9 cellular contexts compared by ENCODE assay signal in the genomic region with DNA sequence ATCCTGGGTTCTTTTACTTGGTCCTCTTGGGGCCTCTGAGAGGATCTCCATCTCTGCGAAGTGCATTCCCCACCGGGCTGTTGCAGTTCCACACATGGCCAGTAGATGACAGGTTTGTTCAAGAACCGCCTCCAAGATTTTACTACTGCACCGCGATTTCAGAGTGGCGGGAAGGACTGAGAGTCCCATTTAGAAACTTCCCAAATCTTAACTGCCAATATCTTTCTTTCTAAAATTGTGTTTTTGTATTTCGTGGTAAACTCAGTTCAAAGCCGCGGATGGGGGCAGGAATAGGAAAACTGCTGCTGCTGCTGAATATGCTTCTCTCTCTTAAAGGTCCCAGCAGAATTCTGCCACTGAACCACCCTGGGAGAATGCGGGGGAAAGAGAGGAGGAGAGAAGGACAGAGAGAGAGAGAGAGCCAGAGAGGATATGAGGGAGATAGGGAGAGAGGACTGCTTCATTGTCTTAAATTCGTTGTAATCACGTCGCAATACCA. TPM values are rescaled to one million over a fixed set of nuclear protein-coding genes. Genes with fewer than 3 reads are reported as not detected.
A peak's percentile ranks its signal among the peaks of the same experiment; 100 is the strongest.
DNase-seq lines count a peak whose midpoint lies in the region; ATAC-seq, FAIRE-seq and TF ChIP-seq lines count a peak whose summit lies in the region.
"Had no signal": no experiment of that assay in that cellular context is flagged by ENCODE, and none has a peak within 500 bp of the region (broad histone marks: within the 10 kb centered on the region; RNA-seq: fewer than 3 reads in every experiment).

No MANE protein-coding gene starts in this region.

- ATAC-seq in GM12878 = peak; percentile 86
- ATAC-seq in HG02571 (IDR thresholded peaks at IDR 0.05; ENCODE audit: unreplicated experiment) = no peak
- no peak for ATAC-seq in GM21717 (IDR thresholded peaks at IDR 0.05; ENCODE audit: unreplicated experiment)

- SMC1A ChIA-PET in GM12878 (lab: Charles Lee; ENCODE audit: uncharacterized antibody, unreplicated experiment) = interaction anchor here (0.7 to 6.5 kb wide), 11 partner anchors 10 to 453 kb away, joined by 3 to 99 read pairs (median 30); no protein-coding TSS in a partner anchor

- in situ Hi-C loops in GM12878 (cut with MboI) = no loop called here

- H3K4me3 ChIP-seq in GM12864 (ENCODE audit: low read depth, low read length) (peak overlapping the region; percentile 14; the same call in 1 of the 2 replicates), GM12878 (no peak overlapping the region)

- BruUV-seq in GM12878 (replicated peaks; lab: Mats Ljungman, UMichigan) = no TSS peak

- TF ChIP-seq CTCF in GM12864 (IDR thresholded peaks at IDR 0.05; ENCODE audit: low read depth, low read length, missing control alignments) (peak; percentile 98), GM12878 (IDR thresholded peaks at IDR 0.05 in 2 of 3, conservative IDR thresholded peaks at IDR 0.05 in 1 of 3; ENCODE audit: control insufficient read depth in 2 of 3, extremely low read depth in 1 of 3, insufficient read depth in 1 of 3, low read depth in 3 of 3, low read length in 3 of 3) (peak; percentile 89 to 98 (median 98))

- FAIRE-seq in TTC549 (lab: Jason Lieb, UNC) = peak; percentile 55
- FAIRE-seq in GM12878 (lab: Jason Lieb, UNC) = peak; percentile 52

- peak overlapping the region; percentile 76 for H3K4me2 ChIP-seq in GM12878 (ENCODE audit: control insufficient read depth, insufficient read depth)

- H3K27me3 ChIP-seq in GM12878 (replicated peaks in 1 of 2; ENCODE audit: control insufficient read depth in 2 of 2, insufficient read depth in 2 of 2, low read length in 1 of 2) = peaks cover 0 to 1% of the 10 kb centered on the region in 2 experiments; a peak in 2 of 4 replicates

- no peaks in the 10 kb centered on the region for H3K9me3 ChIP-seq in GM12878 (replicated peaks; ENCODE audit: control insufficient read depth, insufficient read depth, low read length)

- no peak overlapping the region for H3K9ac ChIP-seq in GM12878 (ENCODE audit: control insufficient read depth, insufficient read depth, low read length)

- RAD21 ChIA-PET in GM12878 (lab: Charles Lee; ENCODE audit: unreplicated experiment) = interaction anchor here (1.0 to 7.5 kb wide), 8 partner anchors 17 to 453 kb away, joined by 3 to 72 read pairs (median 12); no protein-coding TSS in a partner anchor

- CTCF ChIA-PET in GM12878 (lab: Yijun Ruan, JAX) = interaction anchor here (1.0 to 11.1 kb wide), 16 partner anchors 9 to 569 kb away, joined by 3 to 200 read pairs (median 15); a partner anchor contains a TSS

- H3K27ac ChIP-seq in GM12878 (ENCODE audit: control insufficient read depth, insufficient read depth) = no peak overlapping the region

- peak; percentile 89 for TF ChIP-seq RAD21 in GM12878 (IDR thresholded peaks at IDR 0.05; ENCODE audit: insufficient read depth, low read depth, low read length)

- no peak for TF ChIP-seq POLR2A in GM12878 (IDR thresholded peaks at IDR 0.05; ENCODE audit: low read depth, low read length)

- H3K36me3 ChIP-seq in GM12878 (ENCODE audit: control insufficient read depth in 2 of 2, insufficient read depth in 2 of 2, low read length in 1 of 2) = no peaks in the 10 kb centered on the region

- no peaks in the 10 kb centered on the region for H3K4me1 ChIP-seq in GM12878 (ENCODE audit: control insufficient read depth, insufficient read depth, low read length)

- peak; percentile 55 for DNase-seq in GM12864 (ENCODE audit: low read depth)
- peak; percentile 39 for DNase-seq in NCI-H1694 (lab: John Stamatoyannopoulos, UW)
- DNase-seq in GM12878 (ENCODE audit: low read depth, low spot score) = no peak
- DNase-seq in iPS DF 4.7 (ENCODE audit: extremely low read depth, low spot score) = peak; percentile 38
- DNase-seq in stimulated activated CD4-positive, alpha-beta T cell treated with anti-CD3 and anti-CD28 coated beads, Interleukin-12 subunit alpha, Interleukin-12 subunit beta, amount 100 ng/mL, for 24 hours (ENCODE audit: low read depth in 2 of 2) = peak; percentile 51 to 74

- intact Hi-C loops in GM12878 (cut with micrococcal nuclease; ENCODE audit: unreplicated experiment) = loop anchor here (2.0 kb wide), 1 partner anchor 371 kb away; no protein-coding TSS in a partner anchor

- H4K20me1 ChIP-seq in GM12878 (ENCODE audit: control insufficient read depth, insufficient read depth) = no peaks in the 10 kb centered on the region

- H2AFZ ChIP-seq in GM12878 (ENCODE audit: control insufficient read depth, low read depth, low read length) = peak overlapping the region; percentile 38

- no peak for TF ChIP-seq EP300 in GM12878 (IDR thresholded peaks at IDR 0.05; ENCODE audit: borderline replicate concordance in 1 of 2, control insufficient read depth in 1 of 2, low read depth in 2 of 2, low read length in 2 of 2)

- WGBS in GM12878 (ENCODE audit: insufficient coverage, insufficient replicate concordance, low lambda C conversion rate, missing lambda C conversion rate) = 11% methylated on average over 13 of the region's 13 CpGs

- no peaks in the 10 kb centered on the region for H3K79me2 ChIP-seq in GM12878 (ENCODE audit: control insufficient read depth, insufficient read depth, low read length)

- POLR2A ChIA-PET in GM12878 (lab: Charles Lee) = interaction anchor here (0.6 kb wide), 1 partner anchor 742 kb away, joined by 3 read pairs; no protein-coding TSS in a partner anchor

TF ChIP-seq in GM12878, 131 proteins besides CTCF, POLR2A, EP300 and RAD21 (continues in another document):
- peak; percentile 80; the same call in 1 of the 2 replicates for TF ChIP-seq RB1 (IDR thresholded peaks at IDR 0.05; ENCODE audit: borderline replicate concordance)
- no peak for TF ChIP-seq CBX5 (IDR thresholded peaks at IDR 0.05; ENCODE audit: low read depth)
- TF ChIP-seq CREM (IDR thresholded peaks at IDR 0.05; ENCODE audit: low read depth) = 0 out of 2 replicates have a peak, but pooled peaks have one; percentile 9
- TF ChIP-seq ZZZ3 (IDR thresholded peaks at IDR 0.05; ENCODE audit: control insufficient read depth, insufficient read length, low read depth) = no peak

RNA-seq across cellular contexts. Expression of a gene that starts 8.6 kb away (rescaled TPM):
- total RNA-seq in GM12878 (2013; cell fraction: nucleolus; rRNA removed) = not detected in 2 replicates
- total RNA-seq in GM12878 (2014; rRNA removed) (0.11 TPM in 1 of 2 replicates, not detected in the other), GM12878 (2014; rRNA removed; fragmentation: Illumina TruSeq; extraction: Trizol) (not detected in 2 replicates), GM12878 (2021) (0.26 TPM in 1 of 2 replicates, not detected in the other)
- polyA plus RNA-seq in GM12878 (2011; ENCODE audit: low read depth) = not detected
- polyA plus RNA-seq in GM12878 (2011; rRNA removed) (0.20 TPM in 1 of 2 replicates, not detected in the other), GM12878 (2014; fragmentation: Illumina TruSeq; extraction: Trizol) (not detected in 2 replicates), GM12878 (2014; fragmentation: Nextera tagmentation; extraction: Ambion mirVana) (under 1 TPM in 1 of 2 experiments, not detected in 1; 0.29 TPM), GM12878 (2014; rRNA removed) (0.26 TPM in 1 of 2 replicates, not detected in the other), GM12878 (2016; fragmentation: Nextera tagmentation; extraction: Ambion mirVana) (not detected)
- polyA plus RNA-seq in GM12878 (2011; cell fraction: cytosol; rRNA removed) = 0.15 TPM in 1 of 2 replicates, not detected in the other
- 0.76 and 0.82 TPM in 2 replicates for polyA plus RNA-seq in GM12878 (2011; cell fraction: nucleus; rRNA removed)
- not detected in 2 replicates for polyA plus RNA-seq in GM12878 (2012)
- polyA minus RNA-seq in GM12878 (2011; rRNA and poly(A)+ RNA removed) = 0.59 TPM in 1 of 2 replicates, not detected in the other
- polyA minus RNA-seq in GM12878 (2011; cell fraction: cytosol; rRNA and poly(A)+ RNA removed) = not detected in 2 replicates
- not detected in 2 replicates for polyA minus RNA-seq in GM12878 (2011; cell fraction: nucleus; rRNA and poly(A)+ RNA removed)
- polyA plus RNA-seq: thymus had no signal

RNA-seq across cellular contexts. Expression of a gene that starts 24.1 kb away (rescaled TPM):
- 1,287 and 1,330 TPM in 2 replicates for total RNA-seq in GM12878 (2013; cell fraction: nucleolus; rRNA removed)
- total RNA-seq in GM12878 (2014; rRNA removed) (2,559 and 2,863 TPM in 2 replicates), GM12878 (2014; rRNA removed; fragmentation: Illumina TruSeq; extraction: Trizol) (2,824 and 2,869 TPM in 2 replicates), GM12878 (2021) (2,040 and 2,127 TPM in 2 replicates)
- polyA plus RNA-seq in GM12878 (2011; ENCODE audit: low read depth) = 4,381 TPM
- polyA plus RNA-seq in GM12878 (2011; rRNA removed) (6,832 and 7,093 TPM in 2 replicates), GM12878 (2014; fragmentation: Illumina TruSeq; extraction: Trizol) (3,849 and 4,829 TPM in 2 replicates), GM12878 (2014; fragmentation: Nextera tagmentation; extraction: Ambion mirVana) (1,000 to 10,000 TPM; 4,131 to 6,024 TPM), GM12878 (2014; rRNA removed) (2,742 and 2,894 TPM in 2 replicates), GM12878 (2016; fragmentation: Nextera tagmentation; extraction: Ambion mirVana) (1,000 to 10,000 TPM; 2,299 to 2,366 TPM)
- polyA plus RNA-seq in GM12878 (2011; cell fraction: cytosol; rRNA removed) = 4,390 and 4,721 TPM in 2 replicates
- polyA plus RNA-seq in GM12878 (2011; cell fraction: nucleus; rRNA removed) = 1,234 and 2,181 TPM in 2 replicates
- 3,681 and 3,742 TPM in 2 replicates for polyA plus RNA-seq in GM12878 (2012)
- 2,520 and 2,732 TPM in 2 replicates for polyA minus RNA-seq in GM12878 (2011; rRNA and poly(A)+ RNA removed)
- polyA minus RNA-seq in GM12878 (2011; cell fraction: cytosol; rRNA and poly(A)+ RNA removed) = 587 and 631 TPM in 2 replicates
- 263 and 275 TPM in 2 replicates for polyA minus RNA-seq in GM12878 (2011; cell fraction: nucleus; rRNA and poly(A)+ RNA removed)

RNA-seq across cellular contexts. Expression of a gene that starts 43.9 kb away (rescaled TPM):
- not detected in 2 replicates for total RNA-seq in GM12878 (2013; cell fraction: nucleolus; rRNA removed)
- total RNA-seq in GM12878 (2014; rRNA removed) (not detected in 2 replicates), GM12878 (2014; rRNA removed; fragmentation: Illumina TruSeq; extraction: Trizol) (not detected in 2 replicates), GM12878 (2021) (not detected in 2 replicates)
- polyA plus RNA-seq in GM12878 (2011; ENCODE audit: low read depth) = not detected
- polyA plus RNA-seq in GM12878 (2011; rRNA removed) (not detected in 2 replicates), GM12878 (2014; fragmentation: Illumina TruSeq; extraction: Trizol) (not detected in 2 replicates), GM12878 (2014; fragmentation: Nextera tagmentation; extraction: Ambion mirVana) (not detected), GM12878 (2014; rRNA removed) (not detected in 2 replicates), GM12878 (2016; fragmentation: Nextera tagmentation; extraction: Ambion mirVana) (not detected)
- not detected in 2 replicates for polyA plus RNA-seq in GM12878 (2011; cell fraction: cytosol; rRNA removed)
- not detected in 2 replicates for polyA plus RNA-seq in GM12878 (2011; cell fraction: nucleus; rRNA removed)
- polyA plus RNA-seq in GM12878 (2012) = not detected in 2 replicates
- polyA minus RNA-seq in GM12878 (2011; rRNA and poly(A)+ RNA removed) = not detected in 2 replicates
- polyA minus RNA-seq in GM12878 (2011; cell fraction: cytosol; rRNA and poly(A)+ RNA removed) = not detected in 2 replicates
- polyA minus RNA-seq in GM12878 (2011; cell fraction: nucleus; rRNA and poly(A)+ RNA removed) = not detected in 2 replicates
- polyA plus RNA-seq: thymus had no signal
